Comparison of ENCODE assay signal across 1 cellular context in genomic region chr1:202029171-202029665, GRCh38.
TF ChIP-seq lines count a peak whose summit lies in the region.

No MANE protein-coding gene starts in this region.

TF ChIP-seq in K562, 482 proteins besides CTCF, POLR2A, EP300 and RAD21 (continued from another document):
- TF ChIP-seq USF2 (CRISPR knock-in tag; IDR thresholded peaks at IDR 0.05) (no peak), POLR2AphosphoS2 (IDR thresholded peaks at IDR 0.05; ENCODE audit: low read length) (no peak), SMARCA5 (IDR thresholded peaks at IDR 0.05) (no peak), FIP1L1 (IDR thresholded peaks at IDR 0.05; ENCODE audit: low read depth, low read length, poor library complexity, severe bottlenecking) (no peak), ZNF639 (CRISPR knock-in tag; conservative IDR thresholded peaks at IDR 0.05 in 1 of 2, IDR thresholded peaks at IDR 0.05 in 1 of 2) (no peak), ZBTB17 (CRISPR knock-in tag; IDR thresholded peaks at IDR 0.05) (no peak), SAP30 (IDR thresholded peaks at IDR 0.05; ENCODE audit: borderline replicate concordance, insufficient read depth, low read depth, low read length, poor library complexity, severe bottlenecking) (no peak), ELK1 (CRISPR knock-in tag; IDR thresholded peaks at IDR 0.05) (no peak), ZBTB33 (CRISPR knock-in tag; IDR thresholded peaks at IDR 0.05) (no peak), GATAD2B (IDR thresholded peaks at IDR 0.05; ENCODE audit: borderline replicate concordance) (no peak), YY1 (IDR thresholded peaks at IDR 0.05; ENCODE audit: borderline replicate concordance in 1 of 3, control insufficient read depth in 1 of 3, extremely low read depth in 1 of 3, insufficient read depth in 3 of 3, insufficient read length in 1 of 3, insufficient replicate concordance in 2 of 3, low read depth in 1 of 3, low read length in 2 of 3) (no peak)
- TF ChIP-seq, protein P1, sequence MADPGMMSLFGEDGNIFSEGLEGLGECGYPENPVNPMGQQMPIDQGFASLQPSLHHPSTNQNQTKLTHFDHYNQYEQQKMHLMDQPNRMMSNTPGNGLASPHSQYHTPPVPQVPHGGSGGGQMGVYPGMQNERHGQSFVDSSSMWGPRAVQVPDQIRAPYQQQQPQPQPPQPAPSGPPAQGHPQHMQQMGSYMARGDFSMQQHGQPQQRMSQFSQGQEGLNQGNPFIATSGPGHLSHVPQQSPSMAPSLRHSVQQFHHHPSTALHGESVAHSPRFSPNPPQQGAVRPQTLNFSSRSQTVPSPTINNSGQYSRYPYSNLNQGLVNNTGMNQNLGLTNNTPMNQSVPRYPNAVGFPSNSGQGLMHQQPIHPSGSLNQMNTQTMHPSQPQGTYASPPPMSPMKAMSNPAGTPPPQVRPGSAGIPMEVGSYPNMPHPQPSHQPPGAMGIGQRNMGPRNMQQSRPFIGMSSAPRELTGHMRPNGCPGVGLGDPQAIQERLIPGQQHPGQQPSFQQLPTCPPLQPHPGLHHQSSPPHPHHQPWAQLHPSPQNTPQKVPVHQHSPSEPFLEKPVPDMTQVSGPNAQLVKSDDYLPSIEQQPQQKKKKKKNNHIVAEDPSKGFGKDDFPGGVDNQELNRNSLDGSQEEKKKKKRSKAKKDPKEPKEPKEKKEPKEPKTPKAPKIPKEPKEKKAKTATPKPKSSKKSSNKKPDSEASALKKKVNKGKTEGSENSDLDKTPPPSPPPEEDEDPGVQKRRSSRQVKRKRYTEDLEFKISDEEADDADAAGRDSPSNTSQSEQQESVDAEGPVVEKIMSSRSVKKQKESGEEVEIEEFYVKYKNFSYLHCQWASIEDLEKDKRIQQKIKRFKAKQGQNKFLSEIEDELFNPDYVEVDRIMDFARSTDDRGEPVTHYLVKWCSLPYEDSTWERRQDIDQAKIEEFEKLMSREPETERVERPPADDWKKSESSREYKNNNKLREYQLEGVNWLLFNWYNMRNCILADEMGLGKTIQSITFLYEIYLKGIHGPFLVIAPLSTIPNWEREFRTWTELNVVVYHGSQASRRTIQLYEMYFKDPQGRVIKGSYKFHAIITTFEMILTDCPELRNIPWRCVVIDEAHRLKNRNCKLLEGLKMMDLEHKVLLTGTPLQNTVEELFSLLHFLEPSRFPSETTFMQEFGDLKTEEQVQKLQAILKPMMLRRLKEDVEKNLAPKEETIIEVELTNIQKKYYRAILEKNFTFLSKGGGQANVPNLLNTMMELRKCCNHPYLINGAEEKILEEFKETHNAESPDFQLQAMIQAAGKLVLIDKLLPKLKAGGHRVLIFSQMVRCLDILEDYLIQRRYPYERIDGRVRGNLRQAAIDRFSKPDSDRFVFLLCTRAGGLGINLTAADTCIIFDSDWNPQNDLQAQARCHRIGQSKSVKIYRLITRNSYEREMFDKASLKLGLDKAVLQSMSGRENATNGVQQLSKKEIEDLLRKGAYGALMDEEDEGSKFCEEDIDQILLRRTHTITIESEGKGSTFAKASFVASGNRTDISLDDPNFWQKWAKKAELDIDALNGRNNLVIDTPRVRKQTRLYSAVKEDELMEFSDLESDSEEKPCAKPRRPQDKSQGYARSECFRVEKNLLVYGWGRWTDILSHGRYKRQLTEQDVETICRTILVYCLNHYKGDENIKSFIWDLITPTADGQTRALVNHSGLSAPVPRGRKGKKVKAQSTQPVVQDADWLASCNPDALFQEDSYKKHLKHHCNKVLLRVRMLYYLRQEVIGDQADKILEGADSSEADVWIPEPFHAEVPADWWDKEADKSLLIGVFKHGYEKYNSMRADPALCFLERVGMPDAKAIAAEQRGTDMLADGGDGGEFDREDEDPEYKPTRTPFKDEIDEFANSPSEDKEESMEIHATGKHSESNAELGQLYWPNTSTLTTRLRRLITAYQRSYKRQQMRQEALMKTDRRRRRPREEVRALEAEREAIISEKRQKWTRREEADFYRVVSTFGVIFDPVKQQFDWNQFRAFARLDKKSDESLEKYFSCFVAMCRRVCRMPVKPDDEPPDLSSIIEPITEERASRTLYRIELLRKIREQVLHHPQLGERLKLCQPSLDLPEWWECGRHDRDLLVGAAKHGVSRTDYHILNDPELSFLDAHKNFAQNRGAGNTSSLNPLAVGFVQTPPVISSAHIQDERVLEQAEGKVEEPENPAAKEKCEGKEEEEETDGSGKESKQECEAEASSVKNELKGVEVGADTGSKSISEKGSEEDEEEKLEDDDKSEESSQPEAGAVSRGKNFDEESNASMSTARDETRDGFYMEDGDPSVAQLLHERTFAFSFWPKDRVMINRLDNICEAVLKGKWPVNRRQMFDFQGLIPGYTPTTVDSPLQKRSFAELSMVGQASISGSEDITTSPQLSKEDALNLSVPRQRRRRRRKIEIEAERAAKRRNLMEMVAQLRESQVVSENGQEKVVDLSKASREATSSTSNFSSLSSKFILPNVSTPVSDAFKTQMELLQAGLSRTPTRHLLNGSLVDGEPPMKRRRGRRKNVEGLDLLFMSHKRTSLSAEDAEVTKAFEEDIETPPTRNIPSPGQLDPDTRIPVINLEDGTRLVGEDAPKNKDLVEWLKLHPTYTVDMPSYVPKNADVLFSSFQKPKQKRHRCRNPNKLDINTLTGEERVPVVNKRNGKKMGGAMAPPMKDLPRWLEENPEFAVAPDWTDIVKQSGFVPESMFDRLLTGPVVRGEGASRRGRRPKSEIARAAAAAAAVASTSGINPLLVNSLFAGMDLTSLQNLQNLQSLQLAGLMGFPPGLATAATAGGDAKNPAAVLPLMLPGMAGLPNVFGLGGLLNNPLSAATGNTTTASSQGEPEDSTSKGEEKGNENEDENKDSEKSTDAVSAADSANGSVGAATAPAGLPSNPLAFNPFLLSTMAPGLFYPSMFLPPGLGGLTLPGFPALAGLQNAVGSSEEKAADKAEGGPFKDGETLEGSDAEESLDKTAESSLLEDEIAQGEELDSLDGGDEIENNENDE (IDR thresholded peaks at IDR 0.05; ENCODE audit: low read depth, low read length): no peak
- TF ChIP-seq, protein P2, sequence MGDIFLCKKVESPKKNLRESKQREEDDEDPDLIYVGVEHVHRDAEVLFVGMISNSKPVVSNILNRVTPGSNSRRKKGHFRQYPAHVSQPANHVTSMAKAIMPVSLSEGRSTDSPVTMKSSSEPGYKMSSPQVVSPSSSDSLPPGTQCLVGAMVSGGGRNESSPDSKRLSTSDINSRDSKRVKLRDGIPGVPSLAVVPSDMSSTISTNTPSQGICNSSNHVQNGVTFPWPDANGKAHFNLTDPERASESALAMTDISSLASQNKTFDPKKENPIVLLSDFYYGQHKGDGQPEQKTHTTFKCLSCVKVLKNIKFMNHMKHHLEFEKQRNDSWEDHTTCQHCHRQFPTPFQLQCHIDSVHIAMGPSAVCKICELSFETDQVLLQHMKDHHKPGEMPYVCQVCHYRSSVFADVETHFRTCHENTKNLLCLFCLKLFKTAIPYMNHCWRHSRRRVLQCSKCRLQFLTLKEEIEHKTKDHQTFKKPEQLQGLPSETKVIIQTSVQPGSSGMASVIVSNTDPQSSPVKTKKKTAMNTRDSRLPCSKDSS (IDR thresholded peaks at IDR 0.05; ENCODE audit: low read depth, partially characterized antibody): no peak
- TF ChIP-seq, protein P3, sequence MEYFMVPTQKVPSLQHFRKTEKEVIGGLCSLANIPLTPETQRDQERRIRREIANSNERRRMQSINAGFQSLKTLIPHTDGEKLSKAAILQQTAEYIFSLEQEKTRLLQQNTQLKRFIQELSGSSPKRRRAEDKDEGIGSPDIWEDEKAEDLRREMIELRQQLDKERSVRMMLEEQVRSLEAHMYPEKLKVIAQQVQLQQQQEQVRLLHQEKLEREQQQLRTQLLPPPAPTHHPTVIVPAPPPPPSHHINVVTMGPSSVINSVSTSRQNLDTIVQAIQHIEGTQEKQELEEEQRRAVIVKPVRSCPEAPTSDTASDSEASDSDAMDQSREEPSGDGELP (CRISPR knock-in tag; IDR thresholded peaks at IDR 0.05; ENCODE audit: borderline replicate concordance): no peak
